Comparison of ENCODE assay signal across 24 cellular contexts in the genomic region with DNA sequence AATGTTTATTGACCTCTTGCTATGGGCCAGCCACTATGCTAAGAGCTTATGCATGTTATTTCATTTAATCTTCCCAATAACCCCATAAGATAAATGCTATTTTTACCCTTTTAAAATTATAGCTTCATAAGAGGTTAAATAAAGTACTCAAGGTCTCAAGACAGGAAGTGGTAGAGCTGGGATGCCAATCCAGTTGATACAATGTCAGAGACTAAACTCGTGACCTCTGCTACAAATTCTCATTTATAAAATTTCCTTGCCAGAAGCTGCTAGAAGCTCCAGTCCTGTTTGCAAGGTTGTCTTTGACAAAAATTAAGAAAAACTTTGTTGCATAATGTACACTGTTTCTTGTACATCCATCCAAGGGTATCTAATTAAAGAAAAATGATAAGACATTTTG.
"Had no signal": no experiment of that assay in that cellular context is flagged by ENCODE, and none has a peak within 500 bp of the region (broad histone marks: within the 10 kb centered on the region; RNA-seq: fewer than 3 reads in every experiment).

No MANE protein-coding gene starts in this region.

- ATAC-seq: naive thymus-derived CD4-positive, alpha-beta T cell; natural killer cell; psoas muscle; right cardiac atrium; right lobe of liver; stimulated activated effector memory CD8-positive, alpha-beta T cell treated with anti-CD3 and anti-CD28 coated beads, Interleukin-12 subunit alpha, Interleukin-12 subunit beta, amount 100 ng/mL, for 72 hours; stimulated activated naive B cell treated with anti-CD40 and anti-IgM and Interleukin-4, amounts not matched to agents 10 μg/mL and 1 μg/mL and 100 μg/mL, for 72 hours had no signal

- H3K27ac ChIP-seq: neural progenitor cell, ovary, parathyroid adenoma, psoas muscle, right lobe of liver, sigmoid colon, skin epidermis, stomach, tibial artery, transverse colon, vagina had no signal

- H3K4me3 ChIP-seq: neural progenitor cell, ovary, psoas muscle, right lobe of liver, sigmoid colon, skin epidermis, stomach, tibial artery, transverse colon, vagina had no signal

- H3K27me3 ChIP-seq: neural progenitor cell, ovary, right lobe of liver, sigmoid colon, stomach, tibial artery, transverse colon, vagina had no signal

- FAIRE-seq: urothelium cell line had no signal

- H3K79me2 ChIP-seq: parathyroid adenoma had no signal

- H3K36me3 ChIP-seq: neural progenitor cell, ovary, right lobe of liver, sigmoid colon, stomach, transverse colon, vagina had no signal

- H3K9me3 ChIP-seq: ovary, psoas muscle, vagina had no signal

- H3K4me2 ChIP-seq: neural progenitor cell had no signal

- H2AFZ ChIP-seq: neural progenitor cell, parathyroid adenoma had no signal

- H3K4me1 ChIP-seq: parathyroid adenoma, psoas muscle, right lobe of liver, sigmoid colon, stomach, tibial artery, transverse colon, vagina had no signal

- H3K9ac ChIP-seq: neural progenitor cell, parathyroid adenoma had no signal

- DNase-seq: naive thymus-derived CD4-positive, alpha-beta T cell; natural killer cell; occipital lobe; ovary; posterior cingulate gyrus; psoas muscle; right cardiac atrium; right lobe of liver; sigmoid colon; stimulated activated CD4-positive, alpha-beta T cell treated with anti-CD3 and anti-CD28 coated beads, Interleukin-15, amount 100 ng/mL, for 24 hours; stimulated activated CD4-positive, alpha-beta T cell treated with anti-CD3 and anti-CD28 coated beads, Interleukin-2, amount 100 ng/mL, for 24 hours; stimulated activated CD4-positive, alpha-beta T cell treated with anti-CD3 and anti-CD28 coated beads, Interleukin-2, amount 100 ng/mL, for 48 hours; stimulated activated CD4-positive, alpha-beta T cell treated with anti-CD3 and anti-CD28 coated beads, Interleukin-4, amount 100 ng/mL, for 24 hours; stimulated activated naive B cell treated with anti-CD40 and anti-IgM and Interleukin-4, amounts not matched to agents 10 μg/mL and 1 μg/mL and 100 μg/mL, for 72 hours; stimulated activated naive CD4-positive, alpha-beta T cell treated with Interleukin-2 at 50 U/mL for 16 hours; stomach; tibial artery; transverse colon had no signal
